25 cellular contexts compared by ENCODE assay signal in genomic region chr12:109744026-109744425, GRCh38. TPM values are rescaled to one million over a fixed set of nuclear protein-coding genes. Genes with fewer than 3 reads are reported as not detected.
DNase-seq lines count a peak whose midpoint lies in the region; ATAC-seq and TF ChIP-seq lines count a peak whose summit lies in the region.
"Had no signal": no experiment of that assay in that cellular context is flagged by ENCODE, and none has a peak within 500 bp of the region (broad histone marks: within the 10 kb centered on the region; RNA-seq: fewer than 3 reads in every experiment).

No MANE protein-coding gene starts in this region.

- no peak for ATAC-seq in Right ventricle myocardium inferior
- ATAC-seq in upper lobe of right lung: no peak
- no peak for ATAC-seq in HG02623 (IDR thresholded peaks at IDR 0.05; ENCODE audit: unreplicated experiment)

- no peaks in the 10 kb centered on the region for H3K36me3 Mint-ChIP-seq in nephron progenitor cell (ENCODE audit: low read depth)

- peak; percentile 25 for DNase-seq in Right ventricle myocardium inferior (ENCODE audit: missing footprints)
- DNase-seq in right atrium auricular region (ENCODE audit: low spot score): no peak
- peak; percentile 63 for DNase-seq in cardiac septum (ENCODE audit: low spot score)
- DNase-seq in nephron progenitor cell: peak; percentile 0
- peak; percentile 51 for DNase-seq in upper lobe of right lung
- no peak for DNase-seq in germinal center (ENCODE audit: low spot score)
- DNase-seq in NK-92 treated with Interleukin-12 subunit alpha and Interleukin-12 subunit beta, amount 100 ng/mL, for 24 hours (lab: John Stamatoyannopoulos, UW): no peak
- DNase-seq: activated naive CD4-positive, alpha-beta T cell; central memory CD4-positive, alpha-beta T cell; erythroblast; foreskin fibroblast; GM23248; HFFc6; hippocampal formation; Kasumi-1; mammary epithelial cell; NCI-H1694 treated with DMSO at 0.1 percent for 48 hours; NCI-H748 treated with DMSO at 0.1 percent for 48 hours; nucleus accumbens; OCI-M1 had no signal

- intact Hi-C loops in Right ventricle myocardium inferior (cut with DNase I): no loop called here
- intact Hi-C loops in cardiac septum (cut with DNase I): no loop called here
- intact Hi-C loops in upper lobe of right lung (cut with DNase I): no loop called here

- H3K4me1 Mint-ChIP-seq in nephron progenitor cell: peaks cover 7% of the 10 kb centered on the region

- H3K9me3 ChIP-seq in right atrium auricular region: no peaks in the 10 kb centered on the region
- no peaks in the 10 kb centered on the region for H3K9me3 ChIP-seq in upper lobe of right lung
- H3K9me3 ChIP-seq: ascending aorta, vagina had no signal

- no peaks in the 10 kb centered on the region for H3K27me3 Mint-ChIP-seq in nephron progenitor cell (ENCODE audit: low read depth, poor library complexity)

- no peak overlapping the region for H3K4me3 Mint-ChIP-seq in nephron progenitor cell
- H3K4me3 Mint-ChIP-seq: HFFc6; T-helper 1 cell treated with Interleukin-12 subunit alpha and Interleukin-12 subunit beta and Interleukin-4 antibody, amounts not matched to agents 30 μg/mL and 1 μg/mL, for 36 hours had no signal

- no peaks in the 10 kb centered on the region for H3K9me3 Mint-ChIP-seq in nephron progenitor cell
- H3K9me3 Mint-ChIP-seq: HFFc6; T-helper 1 cell treated with Interleukin-12 subunit alpha and Interleukin-12 subunit beta and Interleukin-4 antibody, amounts not matched to agents 30 μg/mL and 1 μg/mL, for 36 hours had no signal

- H3K27me3 ChIP-seq in right atrium auricular region: no peaks in the 10 kb centered on the region
- no peaks in the 10 kb centered on the region for H3K27me3 ChIP-seq in upper lobe of right lung
- H3K27me3 ChIP-seq: ascending aorta, vagina had no signal

- no peak for TF ChIP-seq CTCF in right atrium auricular region (IDR thresholded peaks at IDR 0.05)
- no peak for TF ChIP-seq CTCF in nephron progenitor cell (IDR thresholded peaks at IDR 0.05)
- TF ChIP-seq CTCF in upper lobe of right lung (IDR thresholded peaks at IDR 0.05): no peak

- H3K36me3 ChIP-seq in right atrium auricular region (no peaks in the 10 kb centered on the region), upper lobe of right lung (no peaks in the 10 kb centered on the region)
- H3K36me3 ChIP-seq: ascending aorta, vagina had no signal

- no peak overlapping the region for H3K27ac ChIP-seq in right atrium auricular region
- no peak overlapping the region for H3K27ac ChIP-seq in upper lobe of right lung
- H3K27ac ChIP-seq: ascending aorta, C4-2B, GM23248, vagina had no signal

- no peak overlapping the region for H3K27ac Mint-ChIP-seq in nephron progenitor cell
- H3K27ac Mint-ChIP-seq: HFFc6; T-helper 1 cell treated with Interleukin-12 subunit alpha and Interleukin-12 subunit beta and Interleukin-4 antibody, amounts not matched to agents 30 μg/mL and 1 μg/mL, for 36 hours had no signal

- H3K4me3 ChIP-seq in right atrium auricular region (no peak overlapping the region), upper lobe of right lung (no peak overlapping the region)
- H3K4me3 ChIP-seq: ascending aorta, GM23248, vagina had no signal

- H3K4me1 ChIP-seq in right atrium auricular region (peaks cover 0 to 14% of the 10 kb centered on the region in 2 donors), upper lobe of right lung (no peaks in the 10 kb centered on the region)
- H3K4me1 ChIP-seq: ascending aorta, vagina had no signal

RNA-seq across cellular contexts. Expression of gene FAM222A, which starts 30.4 kb away (rescaled TPM):
- total RNA-seq in Right ventricle myocardium inferior (27.4 TPM), right atrium auricular region (10 to 100 TPM; 23.6 to 32.4 TPM), cardiac septum (7.8 TPM), upper lobe of right lung (6.2 TPM)

Comparison
In these comparisons a context has a peak if more than half of its experiments do, and no peak if none do; other contexts are left out.
1. DNase-seq: peak in Right ventricle myocardium inferior (single experiment), cardiac septum (single experiment), nephron progenitor cell (single experiment) and upper lobe of right lung (single experiment); none in right atrium auricular region (single experiment), germinal center (single experiment) and NK-92 treated with Interleukin-12 subunit alpha and Interleukin-12 subunit beta, amount 100 ng/mL, for 24 hours (single experiment).